Comparison of ENCODE assay signal across 24 cellular contexts in the genomic region with DNA sequence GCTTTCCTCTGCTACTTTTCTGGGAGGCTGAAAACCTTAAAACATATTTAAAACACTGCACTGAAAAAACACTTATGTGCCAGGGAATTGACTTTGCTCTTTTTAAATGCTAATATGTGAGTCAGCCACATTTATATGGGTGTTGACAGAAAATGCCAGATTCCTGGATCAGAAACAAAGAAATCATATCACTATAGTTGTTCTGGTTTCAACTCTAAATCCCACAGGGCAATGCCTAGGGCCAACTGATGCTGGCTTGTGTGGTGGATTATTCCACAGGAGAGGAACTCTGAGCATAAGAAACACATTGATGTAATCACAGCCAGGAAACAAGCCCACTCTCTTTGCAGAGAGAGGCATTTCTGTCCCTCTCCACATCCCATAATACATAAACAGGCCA.
"Had no signal": no experiment of that assay in that cellular context is flagged by ENCODE, and none has a peak within 500 bp of the region (broad histone marks: within the 10 kb centered on the region; RNA-seq: fewer than 3 reads in every experiment).

No MANE protein-coding gene starts in this region.

- H3K36me3 Mint-ChIP-seq: activated naive CD8-positive, alpha-beta T cell treated with anti-CD3 and anti-CD28 coated beads, Interleukin-2, amount 10 ng/mL, durations not matched to agents 7 days and 5 days; mesothelial cell of epicardium had no signal

- H3K4me1 Mint-ChIP-seq: activated CD4-positive, alpha-beta T cell treated with anti-CD3 and anti-CD28 coated beads, Interleukin-2, amount 10 ng/mL, durations not matched to agents 24 days and 14 days; activated naive CD8-positive, alpha-beta T cell treated with anti-CD3 and anti-CD28 coated beads, Interleukin-2, amount 10 ng/mL, durations not matched to agents 7 days and 5 days; nephron had no signal

- H3K27me3 ChIP-seq: brain microvascular endothelial cell, gastroesophageal sphincter, heart left ventricle, tibial nerve, uterus had no signal

- H3K9me3 ChIP-seq: gastroesophageal sphincter, heart left ventricle, tibial nerve, uterus had no signal

- H3K27me3 Mint-ChIP-seq: activated CD4-positive, alpha-beta T cell treated with anti-CD3 and anti-CD28 coated beads, Interleukin-2, amount 10 ng/mL, durations not matched to agents 24 days and 14 days; activated naive CD8-positive, alpha-beta T cell treated with anti-CD3 and anti-CD28 coated beads, Interleukin-2, amount 10 ng/mL, durations not matched to agents 7 days and 5 days; activated T-cell treated with anti-CD3 and anti-CD28 coated beads, Interleukin-2, amount 50 U/mL, for 24 hours had no signal

- H3K36me3 ChIP-seq: brain microvascular endothelial cell, gastroesophageal sphincter, heart left ventricle, tibial nerve, uterus had no signal

- H3K27ac ChIP-seq: brain microvascular endothelial cell, coronary artery, gastroesophageal sphincter, heart left ventricle, tibial nerve, uterus had no signal

- H3K4me3 ChIP-seq: coronary artery, gastroesophageal sphincter, heart left ventricle, lung, tibial nerve, uterus had no signal

- ATAC-seq: activated CD8-positive, alpha-beta T cell treated with anti-CD3 and anti-CD28 coated beads, Interleukin-2, amount 10 ng/mL, durations not matched to agents 7 days and 5 days; esophagus mucosa; gastroesophageal sphincter; heart left ventricle; left lobe of liver; stimulated activated naive CD8-positive, alpha-beta T cell treated with anti-CD3 and anti-CD28 coated beads, Interleukin-15, Interleukin-2, amounts not matched to agents 100 U/mL and 50 U/mL, for 24 hours had no signal

- H3K27ac Mint-ChIP-seq: activated CD4-positive, alpha-beta T cell treated with anti-CD3 and anti-CD28 coated beads, Interleukin-2, amount 10 ng/mL, durations not matched to agents 24 days and 14 days; activated CD8-positive, alpha-beta T cell treated with anti-CD3 and anti-CD28 coated beads, Interleukin-2, amount 10 ng/mL, durations not matched to agents 7 days and 5 days; activated naive CD8-positive, alpha-beta T cell treated with anti-CD3 and anti-CD28 coated beads, Interleukin-2, amount 10 ng/mL, durations not matched to agents 7 days and 5 days; activated T-cell treated with anti-CD3 and anti-CD28 coated beads, Interleukin-2, amount 50 U/mL, for 24 hours; activated T-helper 2 cell treated with anti-CD3 and anti-CD28 coated beads, Interferon-gamma antibody, Interleukin-2, Interleukin-4, amounts not matched to agents 10 μg/mL and 5 μg/mL and 100 μg/mL, durations not matched to agents 14 hours and 24 hours and 36 hours; mesothelial cell of epicardium had no signal

- H3K4me3 Mint-ChIP-seq: activated CD4-positive, alpha-beta T cell treated with anti-CD3 and anti-CD28 coated beads, Interleukin-2, amount 10 ng/mL, durations not matched to agents 24 days and 14 days; activated CD8-positive, alpha-beta T cell treated with anti-CD3 and anti-CD28 coated beads, Interleukin-2, amount 10 ng/mL, durations not matched to agents 7 days and 5 days; activated naive CD8-positive, alpha-beta T cell treated with anti-CD3 and anti-CD28 coated beads, Interleukin-2, amount 10 ng/mL, durations not matched to agents 7 days and 5 days; activated T-cell treated with anti-CD3 and anti-CD28 coated beads, Interleukin-2, amount 50 U/mL, for 24 hours; mesothelial cell of epicardium; nephron had no signal

- H3K4me1 ChIP-seq: gastroesophageal sphincter, heart left ventricle, tibial nerve, uterus had no signal

- DNase-seq: activated CD4-positive, alpha-beta T cell treated with anti-CD3 and anti-CD28 coated beads, Interleukin-2, amount 10 ng/mL, durations not matched to agents 24 days and 14 days; activated CD4-positive, CD25-positive, alpha-beta regulatory T cell; activated CD8-positive, alpha-beta T cell treated with anti-CD3 and anti-CD28 coated beads, Interleukin-2, amount 10 ng/mL, durations not matched to agents 7 days and 5 days; activated naive CD4-positive, alpha-beta T cell treated with Interleukin-2 at 50 U/mL for 16 hours; activated naive CD8-positive, alpha-beta T cell treated with anti-CD3 and anti-CD28 coated beads, Interleukin-2, amount 10 ng/mL, durations not matched to agents 7 days and 5 days; activated T-cell treated with anti-CD3 and anti-CD28 coated beads, Interleukin-2, amount 50 U/mL, for 24 hours; amygdala; brain microvascular endothelial cell; heart left ventricle; kidney; retina; stimulated activated naive CD8-positive, alpha-beta T cell treated with anti-CD3 and anti-CD28 coated beads, Interleukin-15, Interleukin-2, amounts not matched to agents 100 U/mL and 50 U/mL, for 24 hours; substantia nigra; uterus had no signal

- H3K9me3 Mint-ChIP-seq: activated CD4-positive, alpha-beta T cell treated with anti-CD3 and anti-CD28 coated beads, Interleukin-2, amount 10 ng/mL, durations not matched to agents 24 days and 14 days; nephron had no signal

- FAIRE-seq: endometrium had no signal
